In the genomic region with DNA sequence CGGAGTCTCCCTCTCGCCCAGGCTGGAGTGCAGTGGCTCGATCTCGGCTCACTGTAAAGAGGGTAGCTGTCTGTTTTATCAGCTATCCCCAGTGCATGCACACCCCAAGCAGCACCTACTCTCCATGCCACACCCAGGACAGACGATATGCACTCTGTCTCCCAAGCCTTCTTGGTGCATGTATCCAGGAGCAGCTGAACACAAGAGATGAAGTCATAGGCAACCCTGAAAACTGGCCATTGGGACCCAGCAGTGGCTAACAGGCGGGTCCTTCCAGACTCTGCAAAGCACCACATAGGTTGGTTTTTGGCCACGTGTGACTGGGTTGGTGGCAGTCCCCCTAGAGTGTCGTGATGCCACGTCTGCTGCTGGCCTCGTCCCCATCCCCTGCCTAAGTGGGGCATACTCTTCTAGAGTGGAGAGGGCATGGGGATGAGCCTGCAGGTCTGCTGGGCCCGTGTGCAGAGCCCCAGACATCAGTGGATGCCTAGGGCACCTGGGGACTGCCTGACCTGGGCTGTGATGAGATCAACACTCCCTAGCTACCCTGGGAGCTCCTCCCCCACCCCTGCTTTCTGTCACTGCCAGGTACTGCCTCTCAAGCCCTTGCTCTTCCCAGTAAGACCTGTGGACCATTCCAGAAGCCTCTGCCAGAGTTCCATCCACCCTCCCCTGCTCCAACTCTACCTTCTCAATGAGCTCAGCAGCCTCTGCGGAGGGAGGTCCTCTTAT, we compare ENCODE assay signal across 1 cellular context.
TF ChIP-seq lines count a peak whose summit lies in the region.

No MANE protein-coding gene starts in this region.

TF ChIP-seq in K562, 482 proteins besides CTCF, POLR2A, EP300 and RAD21:
- TF ChIP-seq ZNF316 (IDR thresholded peaks at IDR 0.05) (no peak), MYNN (IDR thresholded peaks at IDR 0.05) (0 out of 2 replicates have a peak, but pooled peaks have one; percentile 20), MYNN (CRISPR knock-in tag; IDR thresholded peaks at IDR 0.05) (no peak), SLC30A9 (CRISPR knock-in tag; IDR thresholded peaks at IDR 0.05) (no peak), ZNF384 (IDR thresholded peaks at IDR 0.05; ENCODE audit: low read depth, low read length) (no peak), MAFF (IDR thresholded peaks at IDR 0.05; ENCODE audit: low read length) (no peak), PTRF (tag; IDR thresholded peaks at IDR 0.05) (no peak), ETV5 (CRISPR knock-in tag; IDR thresholded peaks at IDR 0.05; ENCODE audit: low read depth) (no peak), GTF2A2 (tag; IDR thresholded peaks at IDR 0.05) (no peak), TEAD4 (IDR thresholded peaks at IDR 0.05; ENCODE audit: low read length) (no peak), TEAD4 (CRISPR knock-in tag; IDR thresholded peaks at IDR 0.05; ENCODE audit: borderline replicate concordance) (no peak), ZNF644 (tag; IDR thresholded peaks at IDR 0.05; ENCODE audit: low read depth) (no peak), RBM22 (IDR thresholded peaks at IDR 0.05; ENCODE audit: low read depth, low read length, poor library complexity, severe bottlenecking) (no peak), TCF3 (CRISPR knock-in tag; IDR thresholded peaks at IDR 0.05) (peak; percentile 55), BMI1 (IDR thresholded peaks at IDR 0.05; ENCODE audit: low read length) (no peak), PHB (CRISPR knock-in tag; IDR thresholded peaks at IDR 0.05) (no peak), SREBF1 (IDR thresholded peaks at IDR 0.05; ENCODE audit: borderline replicate concordance, low read depth, low read length) (no peak), TAL1 (IDR thresholded peaks at IDR 0.05) (peak; percentile 10; the same call in 1 of the 2 replicates), MYBL2 (IDR thresholded peaks at IDR 0.05; ENCODE audit: low read depth) (no peak), MYBL2 (CRISPR knock-in tag; IDR thresholded peaks at IDR 0.05; ENCODE audit: borderline replicate concordance) (no peak), ARID1B (IDR thresholded peaks at IDR 0.05) (peak; percentile 41; the same call in 1 of the 2 replicates), ZBTB7A (IDR thresholded peaks at IDR 0.05; ENCODE audit: borderline replicate concordance, control insufficient read depth, low read depth, low read length) (no peak), DPF2 (IDR thresholded peaks at IDR 0.05) (0 out of 2 replicates have a peak, but pooled peaks have one; percentile 26), ZNF778 (CRISPR knock-in tag; IDR thresholded peaks at IDR 0.05) (no peak), ZBTB1 (CRISPR knock-in tag; IDR thresholded peaks at IDR 0.05; ENCODE audit: borderline replicate concordance, low read depth) (no peak), NCOR1 (IDR thresholded peaks at IDR 0.05) (0 out of 2 replicates have a peak, but pooled peaks have one; percentile 20), RFX7 (CRISPR knock-in tag; IDR thresholded peaks at IDR 0.05) (no peak), CBFA2T3 (IDR thresholded peaks at IDR 0.05) (peak; percentile 54), L3MBTL2 (IDR thresholded peaks at IDR 0.05) (no peak), PRMT5 (CRISPR knock-in tag; IDR thresholded peaks at IDR 0.05) (no peak)
- TF ChIP-seq, protein P1, sequence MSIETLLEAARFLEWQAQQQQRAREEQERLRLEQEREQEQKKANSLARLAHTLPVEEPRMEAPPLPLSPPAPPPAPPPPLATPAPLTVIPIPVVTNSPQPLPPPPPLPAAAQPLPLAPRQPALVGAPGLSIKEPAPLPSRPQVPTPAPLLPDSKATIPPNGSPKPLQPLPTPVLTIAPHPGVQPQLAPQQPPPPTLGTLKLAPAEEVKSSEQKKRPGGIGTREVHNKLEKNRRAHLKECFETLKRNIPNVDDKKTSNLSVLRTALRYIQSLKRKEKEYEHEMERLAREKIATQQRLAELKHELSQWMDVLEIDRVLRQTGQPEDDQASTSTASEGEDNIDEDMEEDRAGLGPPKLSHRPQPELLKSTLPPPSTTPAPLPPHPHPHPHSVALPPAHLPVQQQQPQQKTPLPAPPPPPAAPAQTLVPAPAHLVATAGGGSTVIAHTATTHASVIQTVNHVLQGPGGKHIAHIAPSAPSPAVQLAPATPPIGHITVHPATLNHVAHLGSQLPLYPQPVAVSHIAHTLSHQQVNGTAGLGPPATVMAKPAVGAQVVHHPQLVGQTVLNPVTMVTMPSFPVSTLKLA (conservative IDR thresholded peaks at IDR 0.05): 0 out of 4 replicates have a peak, but pooled peaks of 1 of the 2 experiments have one; percentile 34
- TF ChIP-seq, protein P2, sequence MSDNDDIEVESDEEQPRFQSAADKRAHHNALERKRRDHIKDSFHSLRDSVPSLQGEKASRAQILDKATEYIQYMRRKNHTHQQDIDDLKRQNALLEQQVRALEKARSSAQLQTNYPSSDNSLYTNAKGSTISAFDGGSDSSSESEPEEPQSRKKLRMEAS (CRISPR knock-in tag; IDR thresholded peaks at IDR 0.05): 0 out of 2 replicates have a peak, but pooled peaks have one; percentile 30
- TF ChIP-seq, protein P3, sequence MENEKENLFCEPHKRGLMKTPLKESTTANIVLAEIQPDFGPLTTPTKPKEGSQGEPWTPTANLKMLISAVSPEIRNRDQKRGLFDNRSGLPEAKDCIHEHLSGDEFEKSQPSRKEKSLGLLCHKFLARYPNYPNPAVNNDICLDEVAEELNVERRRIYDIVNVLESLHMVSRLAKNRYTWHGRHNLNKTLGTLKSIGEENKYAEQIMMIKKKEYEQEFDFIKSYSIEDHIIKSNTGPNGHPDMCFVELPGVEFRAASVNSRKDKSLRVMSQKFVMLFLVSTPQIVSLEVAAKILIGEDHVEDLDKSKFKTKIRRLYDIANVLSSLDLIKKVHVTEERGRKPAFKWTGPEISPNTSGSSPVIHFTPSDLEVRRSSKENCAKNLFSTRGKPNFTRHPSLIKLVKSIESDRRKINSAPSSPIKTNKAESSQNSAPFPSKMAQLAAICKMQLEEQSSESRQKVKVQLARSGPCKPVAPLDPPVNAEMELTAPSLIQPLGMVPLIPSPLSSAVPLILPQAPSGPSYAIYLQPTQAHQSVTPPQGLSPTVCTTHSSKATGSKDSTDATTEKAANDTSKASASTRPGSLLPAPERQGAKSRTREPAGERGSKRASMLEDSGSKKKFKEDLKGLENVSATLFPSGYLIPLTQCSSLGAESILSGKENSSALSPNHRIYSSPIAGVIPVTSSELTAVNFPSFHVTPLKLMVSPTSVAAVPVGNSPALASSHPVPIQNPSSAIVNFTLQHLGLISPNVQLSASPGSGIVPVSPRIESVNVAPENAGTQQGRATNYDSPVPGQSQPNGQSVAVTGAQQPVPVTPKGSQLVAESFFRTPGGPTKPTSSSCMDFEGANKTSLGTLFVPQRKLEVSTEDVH (IDR thresholded peaks at IDR 0.05; ENCODE audit: low read depth, partially characterized antibody): no peak
- TF ChIP-seq, protein P4, sequence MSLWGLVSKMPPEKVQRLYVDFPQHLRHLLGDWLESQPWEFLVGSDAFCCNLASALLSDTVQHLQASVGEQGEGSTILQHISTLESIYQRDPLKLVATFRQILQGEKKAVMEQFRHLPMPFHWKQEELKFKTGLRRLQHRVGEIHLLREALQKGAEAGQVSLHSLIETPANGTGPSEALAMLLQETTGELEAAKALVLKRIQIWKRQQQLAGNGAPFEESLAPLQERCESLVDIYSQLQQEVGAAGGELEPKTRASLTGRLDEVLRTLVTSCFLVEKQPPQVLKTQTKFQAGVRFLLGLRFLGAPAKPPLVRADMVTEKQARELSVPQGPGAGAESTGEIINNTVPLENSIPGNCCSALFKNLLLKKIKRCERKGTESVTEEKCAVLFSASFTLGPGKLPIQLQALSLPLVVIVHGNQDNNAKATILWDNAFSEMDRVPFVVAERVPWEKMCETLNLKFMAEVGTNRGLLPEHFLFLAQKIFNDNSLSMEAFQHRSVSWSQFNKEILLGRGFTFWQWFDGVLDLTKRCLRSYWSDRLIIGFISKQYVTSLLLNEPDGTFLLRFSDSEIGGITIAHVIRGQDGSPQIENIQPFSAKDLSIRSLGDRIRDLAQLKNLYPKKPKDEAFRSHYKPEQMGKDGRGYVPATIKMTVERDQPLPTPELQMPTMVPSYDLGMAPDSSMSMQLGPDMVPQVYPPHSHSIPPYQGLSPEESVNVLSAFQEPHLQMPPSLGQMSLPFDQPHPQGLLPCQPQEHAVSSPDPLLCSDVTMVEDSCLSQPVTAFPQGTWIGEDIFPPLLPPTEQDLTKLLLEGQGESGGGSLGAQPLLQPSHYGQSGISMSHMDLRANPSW (CRISPR knock-in tag; IDR thresholded peaks at IDR 0.05): no peak
- TF ChIP-seq, protein P5, sequence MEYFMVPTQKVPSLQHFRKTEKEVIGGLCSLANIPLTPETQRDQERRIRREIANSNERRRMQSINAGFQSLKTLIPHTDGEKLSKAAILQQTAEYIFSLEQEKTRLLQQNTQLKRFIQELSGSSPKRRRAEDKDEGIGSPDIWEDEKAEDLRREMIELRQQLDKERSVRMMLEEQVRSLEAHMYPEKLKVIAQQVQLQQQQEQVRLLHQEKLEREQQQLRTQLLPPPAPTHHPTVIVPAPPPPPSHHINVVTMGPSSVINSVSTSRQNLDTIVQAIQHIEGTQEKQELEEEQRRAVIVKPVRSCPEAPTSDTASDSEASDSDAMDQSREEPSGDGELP (CRISPR knock-in tag; IDR thresholded peaks at IDR 0.05; ENCODE audit: borderline replicate concordance): peak; percentile 27; the same call in 1 of the 2 replicates
- TF ChIP-seq, protein P6, sequence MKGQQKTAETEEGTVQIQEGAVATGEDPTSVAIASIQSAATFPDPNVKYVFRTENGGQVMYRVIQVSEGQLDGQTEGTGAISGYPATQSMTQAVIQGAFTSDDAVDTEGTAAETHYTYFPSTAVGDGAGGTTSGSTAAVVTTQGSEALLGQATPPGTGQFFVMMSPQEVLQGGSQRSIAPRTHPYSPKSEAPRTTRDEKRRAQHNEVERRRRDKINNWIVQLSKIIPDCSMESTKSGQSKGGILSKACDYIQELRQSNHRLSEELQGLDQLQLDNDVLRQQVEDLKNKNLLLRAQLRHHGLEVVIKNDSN (CRISPR knock-in tag; IDR thresholded peaks at IDR 0.05): peak; percentile 48; the same call in 1 of the 2 replicates
TF ChIP-seq in K562: peak in this region for 11.
